10 cellular contexts compared by ENCODE assay signal in genomic region chr1:12172959-12173358, GRCh38. TPM values are rescaled to one million over a fixed set of nuclear protein-coding genes. Genes with fewer than 3 reads are reported as not detected.
DNase-seq lines count a peak whose midpoint lies in the region; ATAC-seq and TF ChIP-seq lines count a peak whose summit lies in the region.
"Had no signal": no experiment of that assay in that cellular context is flagged by ENCODE, and none has a peak within 500 bp of the region (broad histone marks: within the 10 kb centered on the region; RNA-seq: fewer than 3 reads in every experiment).

No MANE protein-coding gene starts in this region.

- peak overlapping the region; percentile 83 for H3K4me3 Mint-ChIP-seq in CD4-positive, alpha-beta T cell
- H3K4me3 Mint-ChIP-seq in T-cell: peak overlapping the region; percentile 54 to 92 (median 62)

- peak overlapping the region; percentile 87 for H3K27ac ChIP-seq in CD4-positive, alpha-beta T cell (ENCODE audit: low read depth, low read length)
- H3K27ac ChIP-seq in esophagus (ENCODE audit: low read depth in 2 of 2, low read length in 1 of 2) (peak overlapping the region; percentile 51 to 64), psoas muscle (peak overlapping the region; percentile 41)
- H3K27ac ChIP-seq: VCaP had no signal

- H3K9me3 ChIP-seq in CD4-positive, alpha-beta T cell (ENCODE audit: control insufficient read depth, low read length): no peaks in the 10 kb centered on the region
- no peaks in the 10 kb centered on the region for H3K9me3 ChIP-seq in esophagus (ENCODE audit: control insufficient read depth in 2 of 2, insufficient read depth in 1 of 2, low read depth in 1 of 2, low read length in 1 of 2)
- H3K9me3 ChIP-seq in psoas muscle: no peaks in the 10 kb centered on the region

- peaks cover 38% of the 10 kb centered on the region for H3K36me3 Mint-ChIP-seq in CD4-positive, alpha-beta T cell (ENCODE audit: low read depth)
- peaks cover 18% of the 10 kb centered on the region for H3K36me3 Mint-ChIP-seq in T-cell

- POLR2A ChIA-PET in CD4-positive, alpha-beta T cell (lab: Charles Lee): interaction anchor here (1.0 to 2.8 kb wide), 6 partner anchors 11 to 48 kb away, joined by 4 to 10 read pairs (median 5); no protein-coding TSS in a partner anchor
- POLR2A ChIA-PET in T-cell (lab: Charles Lee): interaction anchor here (0.5 to 1.4 kb wide), 3 partner anchors 11 to 25 kb away, joined by 4 to 10 read pairs (median 5); no protein-coding TSS in a partner anchor

- no peaks in the 10 kb centered on the region for H3K27me3 ChIP-seq in CD4-positive, alpha-beta T cell (ENCODE audit: control insufficient read depth, insufficient read depth, low read length)
- H3K27me3 ChIP-seq in esophagus (ENCODE audit: control insufficient read depth in 1 of 2, insufficient read depth in 2 of 2, low read length in 2 of 2) (no peaks in the 10 kb centered on the region), psoas muscle (ENCODE audit: insufficient read depth in 3 of 3, low read length in 2 of 3) (no peaks in the 10 kb centered on the region)

- no peak for ATAC-seq in CD4-positive, alpha-beta T cell (ENCODE audit: poor library complexity)
- no peak for ATAC-seq in T-cell (replicated peaks in 1 of 4)
- no peak for ATAC-seq in psoas muscle

- CTCF ChIA-PET in CD4-positive, alpha-beta T cell (lab: Charles Lee): interaction anchor here (1.0 to 7.7 kb wide), 2 partner anchors 48 to 54 kb away, joined by 3 to 41 read pairs; no protein-coding TSS in a partner anchor
- CTCF ChIA-PET in T-cell (lab: Charles Lee): interaction anchor here in 1 of 2 donors (1.1 kb wide), 1 partner anchor 48 kb away, joined by 3 read pairs; no protein-coding TSS in a partner anchor

- peaks cover 87% of the 10 kb centered on the region for H3K4me1 Mint-ChIP-seq in CD4-positive, alpha-beta T cell (ENCODE audit: low read depth)
- H3K4me1 Mint-ChIP-seq in T-cell: peaks cover 78 to 94% (median 94%) of the 10 kb centered on the region in 3 donors

- 78 to 86% methylated on average over 2 of the region's 2 CpGs for WGBS in esophagus, 2 donors
- WGBS in psoas muscle, 3 donors: 72 to 84% (median 75%) methylated on average over 2 of the region's 2 CpGs

- intact Hi-C loops in CD4-positive, alpha-beta T cell (cut with DNase I, micrococcal nuclease): loop anchor here in 1 of 2 experiments (2.0 to 10.0 kb wide), 2 partner anchors 14 to 268 kb away; no protein-coding TSS in a partner anchor
- intact Hi-C loops in psoas muscle (cut with DNase I): no loop called here

- DNase-seq in CD4-positive, alpha-beta T cell: no peak
- no peak for DNase-seq in T-cell
- DNase-seq in psoas muscle: no peak
- no peak for DNase-seq in NOMO-1 (lab: John Stamatoyannopoulos, UW; ENCODE audit: unreplicated experiment in 2 of 2)
- DNase-seq in SKM-1 (lab: John Stamatoyannopoulos, UW; ENCODE audit: unreplicated experiment): no peak
- no peak for DNase-seq in occipital lobe (lab: John Stamatoyannopoulos, UW)
- no peak for DNase-seq in stimulated activated CD4-positive, alpha-beta T cell treated with anti-CD3 and anti-CD28 coated beads, Interleukin-15, amount 100 ng/mL, for 24 hours
- DNase-seq: NCI-H2081 treated with DMSO at 0.1 percent for 48 hours had no signal

- H3K27me3 Mint-ChIP-seq in CD4-positive, alpha-beta T cell: no peaks in the 10 kb centered on the region
- no peaks in the 10 kb centered on the region for H3K27me3 Mint-ChIP-seq in T-cell

- H3K4me1 ChIP-seq in esophagus (ENCODE audit: control insufficient read depth in 2 of 2, insufficient read depth in 2 of 2, low read length in 1 of 2) (peaks cover 2 to 8% of the 10 kb centered on the region in 2 donors), psoas muscle (peaks cover 9% of the 10 kb centered on the region)

- H3K4me3 ChIP-seq in esophagus (ENCODE audit: low read depth in 1 of 2, low read length in 2 of 2): no peak overlapping the region
- H3K4me3 ChIP-seq in psoas muscle: no peak overlapping the region

- no peak for TF ChIP-seq CTCF in CD4-positive, alpha-beta T cell (IDR thresholded peaks at IDR 0.05)
- no peak for TF ChIP-seq CTCF in psoas muscle (IDR thresholded peaks at IDR 0.05)

- no peaks in the 10 kb centered on the region for H3K9me3 Mint-ChIP-seq in CD4-positive, alpha-beta T cell
- H3K9me3 Mint-ChIP-seq in T-cell: peaks cover 0 to 4% (median 0%) of the 10 kb centered on the region in 3 donors

- H3K27ac Mint-ChIP-seq in CD4-positive, alpha-beta T cell: peak overlapping the region; percentile 96
- peak overlapping the region; percentile 90 to 96 for H3K27ac Mint-ChIP-seq in T-cell

- H3K36me3 ChIP-seq in esophagus (ENCODE audit: control insufficient read depth in 2 of 2, insufficient read depth in 2 of 2, low read length in 1 of 2): no peaks in the 10 kb centered on the region
- no peaks in the 10 kb centered on the region for H3K36me3 ChIP-seq in psoas muscle (ENCODE audit: insufficient read depth in 1 of 2, low read depth in 1 of 2)

RNA-seq across cellular contexts. Expression of gene TNFRSF1B, which starts 6.2 kb away (rescaled TPM):
- 10 to 100 TPM; 61.9 to 62.6 TPM for total RNA-seq in CD4-positive, alpha-beta T cell
- total RNA-seq in T-cell: 100 to 1,000 TPM in 2 of 5 donors, 10 to 100 TPM in 3; 55.0 to 130 (median 99.6) TPM
- polyA plus RNA-seq in esophagus: 1 to 10 TPM; 1.8 to 3.4 TPM
- 10 to 100 TPM in 1 of 4 donors, 1 to 10 TPM in 3; 7.5 to 12.8 (median 8.8) TPM for total RNA-seq in psoas muscle
- polyA plus RNA-seq in psoas muscle: 1 to 10 TPM; 5.1 to 7.6 (median 5.8) TPM
- 3.1 TPM for total RNA-seq in occipital lobe

RNA-seq across cellular contexts. Expression of gene VPS13D, which starts 56.9 kb away (rescaled TPM):
- total RNA-seq in CD4-positive, alpha-beta T cell: 10 to 100 TPM; 63.0 to 67.3 TPM
- total RNA-seq in T-cell (10 to 100 TPM; 73.5 to 85.9 (median 75.8) TPM), psoas muscle (10 to 100 TPM; 32.3 to 69.1 (median 51.1) TPM), occipital lobe (42.0 TPM)
- polyA plus RNA-seq in esophagus (10 to 100 TPM; 26.3 to 36.9 TPM), psoas muscle (10 to 100 TPM; 19.9 to 45.3 (median 25.3) TPM)

Comparison
In these comparisons a context has a peak if more than half of its experiments do, and no peak if none do; other contexts are left out.
1. RNA of gene TNFRSF1B, which starts 6.2 kb away (total RNA-seq): 55.0 to 130 TPM in T-cell and 61.9 to 62.6 TPM in CD4-positive, alpha-beta T cell; 7.5 to 12.8 TPM in psoas muscle and 3.1 TPM in occipital lobe (single experiment); every median in the first group is over 4 times any median in the second.
2. Peak in every context shown above with its lines, with median percentiles within 50 percentile points of each other: H3K27ac ChIP-seq.